Comparison of ENCODE assay signal across 10 cellular contexts in genomic region chr9:89519393-89519805, GRCh38. TPM values are rescaled to one million over a fixed set of nuclear protein-coding genes. Genes with fewer than 3 reads are reported as not detected.
DNase-seq lines count a peak whose midpoint lies in the region; ATAC-seq and TF ChIP-seq lines count a peak whose summit lies in the region.
"Had no signal": no experiment of that assay in that cellular context is flagged by ENCODE, and none has a peak within 500 bp of the region (broad histone marks: within the 10 kb centered on the region; RNA-seq: fewer than 3 reads in every experiment).

No MANE protein-coding gene starts in this region.

- H3K27ac Mint-ChIP-seq in activated CD8-positive, alpha-beta T cell treated with anti-CD3 and anti-CD28 coated beads for 36 hours, result peak overlapping the region; percentile 60

- H3K9ac ChIP-seq in GM23248, result no peak overlapping the region

- H3K4me1 Mint-ChIP-seq in activated CD8-positive, alpha-beta T cell treated with anti-CD3 and anti-CD28 coated beads for 36 hours (ENCODE audit: low read depth), result peaks cover 71% of the 10 kb centered on the region

- no peak for ATAC-seq in activated CD8-positive, alpha-beta T cell treated with anti-CD3 and anti-CD28 coated beads for 36 hours
- ATAC-seq in left ventricle myocardium superior (peak; percentile 70), HG03432 (IDR thresholded peaks at IDR 0.05; ENCODE audit: unreplicated experiment) (no peak), HG02852 (IDR thresholded peaks at IDR 0.05; ENCODE audit: unreplicated experiment) (no peak), GM19023 (IDR thresholded peaks at IDR 0.05; ENCODE audit: unreplicated experiment) (no peak)
- ATAC-seq: K562 had no signal

- in situ Hi-C loops in ACHN (cut with HindIII; ENCODE audit: low pct_ligation_motif_present, low pct_unique_long_range_greater_than_20kb, low sequenced_read_pairs), result no loop called here
- in situ Hi-C loops in GM23248 (cut with MboI), result no loop called here

- H3K4me2 ChIP-seq in GM23248 (ENCODE audit: unreplicated experiment), result no peak overlapping the region

- H3K27me3 ChIP-seq in GM23248 (replicated peaks; ENCODE audit: insufficient read depth), result no peaks in the 10 kb centered on the region

- no peaks in the 10 kb centered on the region for H3K4me1 ChIP-seq in GM23248 (ENCODE audit: insufficient read depth)

- POLR2A ChIA-PET in activated CD8-positive, alpha-beta T cell treated with anti-CD3 and anti-CD28 coated beads for 36 hours (lab: Charles Lee), result interaction anchor here (0.7 to 2.6 kb wide), 7 partner anchors 9 to 40 kb away, joined by 3 to 14 read pairs (median 5); partner anchors contain the start of gene SEMA4D

- no peaks in the 10 kb centered on the region for H4K20me1 ChIP-seq in GM23248 (ENCODE audit: insufficient read depth)

- H2AFZ ChIP-seq in GM23248, result no peak overlapping the region

- H3K36me3 Mint-ChIP-seq in activated CD8-positive, alpha-beta T cell treated with anti-CD3 and anti-CD28 coated beads for 36 hours (ENCODE audit: low read depth), result no peaks in the 10 kb centered on the region

- no peaks in the 10 kb centered on the region for H3K36me3 ChIP-seq in GM23248 (ENCODE audit: low read depth)

- DNase-seq in ACHN (peak; percentile 40), GM23248 (peak; percentile 21), left ventricle myocardium superior (no peak), NCI-H345 (lab: John Stamatoyannopoulos, UW) (no peak)
- DNase-seq in activated CD8-positive, alpha-beta T cell treated with anti-CD3 and anti-CD28 coated beads for 36 hours, result no peak

- H3K27me3 Mint-ChIP-seq in activated CD8-positive, alpha-beta T cell treated with anti-CD3 and anti-CD28 coated beads for 36 hours, result no peaks in the 10 kb centered on the region

- intact Hi-C loops in activated CD8-positive, alpha-beta T cell treated with anti-CD3 and anti-CD28 coated beads for 36 hours (cut with micrococcal nuclease), result no loop called here
- intact Hi-C loops in left ventricle myocardium superior (cut with micrococcal nuclease), result no loop called here

- CTCF ChIA-PET in activated CD8-positive, alpha-beta T cell treated with anti-CD3 and anti-CD28 coated beads for 36 hours (lab: Charles Lee), result interaction anchor here (1.0 to 2.9 kb wide), 8 partner anchors 9 to 109 kb away, joined by 3 to 19 read pairs (median 4); no protein-coding TSS in a partner anchor

- H3K9me3 Mint-ChIP-seq in activated CD8-positive, alpha-beta T cell treated with anti-CD3 and anti-CD28 coated beads for 36 hours, result no peaks in the 10 kb centered on the region

- H3K4me3 ChIP-seq in GM23248, result no peak overlapping the region
- H3K4me3 ChIP-seq: K562, SK-N-MC had no signal

- no peaks in the 10 kb centered on the region for H3F3A ChIP-seq in GM23248 (ENCODE audit: insufficient read depth)

- H3K4me3 Mint-ChIP-seq in activated CD8-positive, alpha-beta T cell treated with anti-CD3 and anti-CD28 coated beads for 36 hours, result no peak overlapping the region

- H3K9me3 ChIP-seq in GM23248 (ENCODE audit: low read depth), result no peaks in the 10 kb centered on the region

- no peaks in the 10 kb centered on the region for H3K79me2 ChIP-seq in GM23248 (ENCODE audit: insufficient read depth)

- no peak overlapping the region for H3K27ac ChIP-seq in GM23248
- H3K27ac ChIP-seq: SK-N-MC had no signal

- H3K9me2 ChIP-seq in GM23248 (ENCODE audit: insufficient read depth), result no peaks in the 10 kb centered on the region

- 85 to 86% methylated on average over 2 of the region's 2 CpGs for WGBS in GM23248 (ENCODE audit: low coverage in 1 of 2, low lambda C conversion rate in 2 of 2, missing lambda C conversion rate in 2 of 2), 2 experiments

- no peak for TF ChIP-seq CTCF in activated CD8-positive, alpha-beta T cell treated with anti-CD3 and anti-CD28 coated beads for 36 hours (IDR thresholded peaks at IDR 0.05)

RNA-seq across cellular contexts. Expression of gene SEMA4D, which starts 21.5 kb away (rescaled TPM):
- 0.11 and 1.3 TPM in 2 replicates for total RNA-seq in GM23248 (2014; rRNA removed; shearing (Covaris generic))
- polyA plus RNA-seq in GM23248 (2016; fragmentation: Nextera tagmentation; extraction: Ambion mirVana), result 0.11 and 0.25 TPM in 2 replicates
- 100 to 1,000 TPM; 290 to 317 TPM for total RNA-seq in activated CD8-positive, alpha-beta T cell treated with anti-CD3 and anti-CD28 coated beads for 36 hours
- total RNA-seq in left ventricle myocardium superior, result 24.7 TPM

Comparison
In these comparisons a context has a peak if more than half of its experiments do, and no peak if none do; other contexts are left out.
1. DNase-seq: peak in ACHN (single experiment) and GM23248 (single experiment); none in activated CD8-positive, alpha-beta T cell treated with anti-CD3 and anti-CD28 coated beads for 36 hours (single experiment), left ventricle myocardium superior (single experiment) and NCI-H345 (single experiment).
2. RNA of gene SEMA4D, which starts 21.5 kb away (total RNA-seq): 290 to 317 TPM in activated CD8-positive, alpha-beta T cell treated with anti-CD3 and anti-CD28 coated beads for 36 hours and 24.7 TPM in left ventricle myocardium superior (single experiment); 0.11 to 1.3 TPM in GM23248; every median in the first group is over 10 times any median in the second.